17 cellular contexts compared by ENCODE assay signal in genomic region chr12:106128526-106129430, GRCh38. TPM values are rescaled to one million over a fixed set of nuclear protein-coding genes. Genes with fewer than 3 reads are reported as not detected.
A peak's percentile ranks its signal among the peaks of the same experiment; 100 is the strongest.
DNase-seq lines count a peak whose midpoint lies in the region; ATAC-seq and TF ChIP-seq lines count a peak whose summit lies in the region.
"Had no signal": no experiment of that assay in that cellular context is flagged by ENCODE, and none has a peak within 500 bp of the region (broad histone marks: within the 10 kb centered on the region; RNA-seq: fewer than 3 reads in every experiment).

No MANE protein-coding gene starts in this region.

- H4K20me1 ChIP-seq in GM23338 (replicated peaks; ENCODE audit: insufficient read depth) (no peaks in the 10 kb centered on the region), MM.1S (ENCODE audit: insufficient read depth, low read length) (peaks cover 76% of the 10 kb centered on the region)
- H4K20me1 ChIP-seq: BLaER1 had no signal

- no peaks in the 10 kb centered on the region for H3K9me2 ChIP-seq in GM23338 (ENCODE audit: insufficient read depth)
- no peaks in the 10 kb centered on the region for H3K9me2 ChIP-seq in MM.1S (replicated peaks; ENCODE audit: insufficient read depth, low read length)

- peak overlapping the region; percentile 23 for H3K4me2 ChIP-seq in GM23338
- H3K4me2 ChIP-seq in MM.1S (ENCODE audit: low read depth, low read length), result no peak overlapping the region
- H3K4me2 ChIP-seq: BLaER1 had no signal

- H3K27me3 ChIP-seq in GM23338 (ENCODE audit: insufficient read depth) (no peaks in the 10 kb centered on the region), MM.1S (replicated peaks; ENCODE audit: insufficient read depth, low read length) (no peaks in the 10 kb centered on the region)
- H3K27me3 ChIP-seq: BLaER1 had no signal

- H3K4me1 Mint-ChIP-seq in GM23338, result peaks cover 82% of the 10 kb centered on the region
- H3K4me1 Mint-ChIP-seq: activated CD4-positive, alpha-beta T cell treated with anti-CD3 and anti-CD28 coated beads for 36 hours; activated naive CD8-positive, alpha-beta T cell treated with anti-CD3 and anti-CD28 coated beads for 36 hours; T-helper 17 cell had no signal

- H3K4me3 Mint-ChIP-seq in GM23338, result no peak overlapping the region
- H3K4me3 Mint-ChIP-seq: activated CD4-positive, alpha-beta T cell treated with anti-CD3 and anti-CD28 coated beads for 36 hours; activated naive CD8-positive, alpha-beta T cell treated with anti-CD3 and anti-CD28 coated beads for 36 hours; T-helper 17 cell had no signal

- peaks cover 79% of the 10 kb centered on the region for H3K4me1 ChIP-seq in GM23338 (ENCODE audit: insufficient read depth)
- 0 out of 2 replicates have a peak, but pooled peaks cover 4% of the 10 kb centered on the region for H3K4me1 ChIP-seq in MM.1S (ENCODE audit: low read length)
- H3K4me1 ChIP-seq: BLaER1 had no signal

- 0 out of 2 replicates have a peak, but pooled peaks cover 3% of the 10 kb centered on the region for H3F3A ChIP-seq in GM23338 (replicated peaks; ENCODE audit: low read depth)
- no peaks in the 10 kb centered on the region; the same call in 1 of the 2 replicates for H3F3A ChIP-seq in MM.1S (ENCODE audit: insufficient read depth, low read length)

- H3K9ac ChIP-seq in MM.1S (ENCODE audit: low read length), result no peak overlapping the region
- H3K9ac ChIP-seq: BLaER1 had no signal

- H3K9me3 ChIP-seq in MM.1S (replicated peaks; ENCODE audit: insufficient read depth, low read length), result no peaks in the 10 kb centered on the region
- H3K9me3 ChIP-seq: BLaER1 had no signal

- DNase-seq in COLO668 (lab: John Stamatoyannopoulos, UW; ENCODE audit: unreplicated experiment) (peak; percentile 81), GM23338 (ENCODE audit: low spot score) (peak; percentile 49), NCI-H345 treated with DMSO at 0.1 percent for 48 hours (lab: John Stamatoyannopoulos, UW; ENCODE audit: unreplicated experiment) (peak; percentile 61), left kidney (ENCODE audit: low read depth, low spot score) (peak; percentile 31), MM.1S (no peak), ureter (ENCODE audit: low spot score) (no peak)
- DNase-seq in activated naive CD4-positive, alpha-beta T cell treated with anti-CD3 and anti-CD28 coated beads, Interleukin-2, amount 50 U/mL, for 72 hours (ENCODE audit: low spot score in 2 of 2), result no peak
- DNase-seq: activated CD4-positive, alpha-beta T cell treated with anti-CD3 and anti-CD28 coated beads for 36 hours; activated naive CD8-positive, alpha-beta T cell treated with anti-CD3 and anti-CD28 coated beads for 36 hours; activated T-cell treated with anti-CD3 and anti-CD28 coated beads, Interleukin-2, amount 50 U/mL, for 1 hour; central memory CD4-positive, alpha-beta T cell; Kasumi-1; NCI-H446; T-helper 17 cell had no signal

- peak overlapping the region; percentile 79 for H3K27ac ChIP-seq in GM23338 (ENCODE audit: low read depth)
- H3K27ac ChIP-seq in MM.1S (ENCODE audit: low read length), result no peak overlapping the region
- H3K27ac ChIP-seq: BLaER1, HL-60 had no signal

- H3K4me3 ChIP-seq in GM23338 (no peak overlapping the region), MM.1S (ENCODE audit: low read length) (no peak overlapping the region)
- H3K4me3 ChIP-seq: BLaER1 had no signal

- TF ChIP-seq CTCF in GM23338 (conservative IDR thresholded peaks at IDR 0.05; ENCODE audit: low read depth in 2 of 2) (no peak), MM.1S (IDR thresholded peaks at IDR 0.05; ENCODE audit: low read length) (no peak)

- H3K9me3 Mint-ChIP-seq in GM23338, result no peaks in the 10 kb centered on the region
- H3K9me3 Mint-ChIP-seq in activated naive CD4-positive, alpha-beta T cell treated with anti-CD3 and anti-CD28 coated beads, Interleukin-2, amount 50 U/mL, for 72 hours, result no peaks in the 10 kb centered on the region
- H3K9me3 Mint-ChIP-seq: activated naive CD8-positive, alpha-beta T cell treated with anti-CD3 and anti-CD28 coated beads for 36 hours had no signal

- H2AFZ ChIP-seq in GM23338, result no peak overlapping the region
- no peak overlapping the region for H2AFZ ChIP-seq in MM.1S (ENCODE audit: low read length)

- H3K27ac Mint-ChIP-seq in GM23338, result peak overlapping the region; percentile 76
- no peak overlapping the region for H3K27ac Mint-ChIP-seq in activated naive CD4-positive, alpha-beta T cell treated with anti-CD3 and anti-CD28 coated beads, Interleukin-2, amount 50 U/mL, for 72 hours
- H3K27ac Mint-ChIP-seq: activated CD4-positive, alpha-beta T cell treated with anti-CD3 and anti-CD28 coated beads for 36 hours; activated naive CD8-positive, alpha-beta T cell treated with anti-CD3 and anti-CD28 coated beads for 36 hours; T-helper 17 cell had no signal

- peaks cover 95% of the 10 kb centered on the region for H3K79me2 ChIP-seq in GM23338 (replicated peaks; ENCODE audit: insufficient read depth)
- peaks cover 98% of the 10 kb centered on the region for H3K79me2 ChIP-seq in MM.1S (ENCODE audit: low read length)

- peaks cover 5% of the 10 kb centered on the region; the same call in 1 of the 3 replicates for H3K36me3 Mint-ChIP-seq in GM23338 (ENCODE audit: low read depth)
- no peaks in the 10 kb centered on the region for H3K36me3 Mint-ChIP-seq in activated naive CD4-positive, alpha-beta T cell treated with anti-CD3 and anti-CD28 coated beads, Interleukin-2, amount 50 U/mL, for 72 hours
- H3K36me3 Mint-ChIP-seq: activated naive CD8-positive, alpha-beta T cell treated with anti-CD3 and anti-CD28 coated beads for 36 hours had no signal

- H3K36me3 ChIP-seq in GM23338 (ENCODE audit: insufficient read depth) (no peaks in the 10 kb centered on the region), MM.1S (replicated peaks; ENCODE audit: insufficient read depth, low read length) (no peaks in the 10 kb centered on the region; the same call in 1 of the 2 replicates)
- H3K36me3 ChIP-seq: BLaER1 had no signal

- H3K27me3 Mint-ChIP-seq in GM23338 (ENCODE audit: insufficient read depth, low read depth, poor library complexity), result peaks cover 8% of the 10 kb centered on the region

- ATAC-seq in GM23338, result peak; percentile 17
- no peak for ATAC-seq in activated naive CD4-positive, alpha-beta T cell treated with anti-CD3 and anti-CD28 coated beads, Interleukin-2, amount 50 U/mL, for 72 hours
- ATAC-seq in GM21825 (IDR thresholded peaks at IDR 0.05; ENCODE audit: unreplicated experiment), result no peak
- ATAC-seq: activated CD4-positive, alpha-beta T cell treated with anti-CD3 and anti-CD28 coated beads for 36 hours; T-helper 17 cell had no signal

TF ChIP-seq in GM23338, 12 proteins besides CTCF, POLR2A, EP300 and RAD21 (continues in another document):
- TF ChIP-seq EZH2phosphoT487 (IDR thresholded peaks at IDR 0.05; ENCODE audit: unreplicated experiment) (no peak), JUNB (IDR thresholded peaks at IDR 0.05; ENCODE audit: unreplicated experiment) (no peak), ZNF331 (CRISPR knock-in tag; IDR thresholded peaks at IDR 0.05; ENCODE audit: low read depth) (no peak), CREB1 (CRISPR knock-in tag; IDR thresholded peaks at IDR 0.05; ENCODE audit: low read depth) (no peak)

RNA-seq across cellular contexts. Expression of gene NUAK1, which starts 10.0 kb away (rescaled TPM):
- 15.4 and 16.9 TPM in 2 replicates for total RNA-seq in GM23338 (2014; rRNA removed; shearing (Covaris generic))
- 4.7 and 5.4 TPM in 2 replicates for polyA plus RNA-seq in GM23338 (2016; fragmentation: Nextera tagmentation; extraction: Ambion mirVana)
- total RNA-seq in activated naive CD4-positive, alpha-beta T cell treated with anti-CD3 and anti-CD28 coated beads, Interleukin-2, amount 50 U/mL, for 72 hours, result not detected
- 16.0 TPM for total RNA-seq in ureter
- total RNA-seq: activated CD4-positive, alpha-beta T cell treated with anti-CD3 and anti-CD28 coated beads for 36 hours; activated naive CD8-positive, alpha-beta T cell treated with anti-CD3 and anti-CD28 coated beads for 36 hours had no signal

Comparison
In these comparisons a context has a peak if more than half of its experiments do, and no peak if none do; other contexts are left out.
1. DNase-seq: peak in COLO668 (single experiment), GM23338 (single experiment), NCI-H345 treated with DMSO at 0.1 percent for 48 hours (single experiment) and left kidney (single experiment); none in activated naive CD4-positive, alpha-beta T cell treated with anti-CD3 and anti-CD28 coated beads, Interleukin-2, amount 50 U/mL, for 72 hours (0 of 2), MM.1S (single experiment) and ureter (single experiment).
2. RNA of gene NUAK1, which starts 10.0 kb away (total RNA-seq): 15.4 to 16.9 TPM in GM23338 and 16.0 TPM in ureter (single experiment); not detected in activated naive CD4-positive, alpha-beta T cell treated with anti-CD3 and anti-CD28 coated beads, Interleukin-2, amount 50 U/mL, for 72 hours; every median in the first group is over 10 times any median in the second.